8 cellular contexts compared by ENCODE assay signal in the genomic region with DNA sequence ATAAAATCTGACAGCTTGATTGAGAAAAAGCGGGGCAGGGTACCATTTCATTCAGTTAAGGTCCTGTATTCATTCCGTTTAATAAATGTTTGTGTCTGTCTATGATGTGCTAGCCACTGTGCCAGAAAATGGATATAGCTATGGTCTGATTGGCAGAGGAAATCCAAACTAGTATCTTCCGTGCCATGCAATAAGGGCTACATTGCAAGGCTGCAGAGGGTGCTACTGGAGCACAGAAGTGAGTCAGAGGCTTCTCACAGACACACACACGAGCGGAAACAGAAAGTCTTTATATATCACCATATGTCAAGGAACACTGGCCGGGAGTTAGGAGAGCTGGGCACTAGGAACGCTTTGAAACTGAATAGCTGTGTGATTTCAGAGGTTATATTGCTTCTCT. TPM values are rescaled to one million over a fixed set of nuclear protein-coding genes. Genes with fewer than 3 reads are reported as not detected.
DNase-seq lines count a peak whose midpoint lies in the region; ATAC-seq and TF ChIP-seq lines count a peak whose summit lies in the region.
"Not testable (repeated sequence)": the region's sequence is repeated elsewhere in the genome, so short reads cannot be mapped to it uniquely, and the experiment has no call there.

No MANE protein-coding gene starts in this region.

- H3K27ac Mint-ChIP-seq in WTC11: peak overlapping the region; percentile 49; the same call in 1 of the 2 replicates
- peak overlapping the region; percentile 97 for H3K27ac Mint-ChIP-seq in type B pancreatic cell

- not testable (repeated sequence) for H3K36me3 ChIP-seq in iPS-18a (ENCODE audit: control insufficient read depth, low read depth, low read length)

- peak overlapping the region; percentile 92 for H3K4me3 Mint-ChIP-seq in WTC11
- peak overlapping the region; percentile 97 for H3K4me3 Mint-ChIP-seq in type B pancreatic cell

- POLR2A ChIA-PET in WTC11 (lab: Charles Lee): not testable (repeated sequence)

- CTCF ChIA-PET in WTC11 (lab: Charles Lee): not testable (repeated sequence)

- H3K4me1 ChIP-seq in iPS-18a (ENCODE audit: control insufficient read depth, low read depth, low read length): not testable (repeated sequence)

- not testable (repeated sequence) for H3K36me3 Mint-ChIP-seq in WTC11, type B pancreatic cell

- not testable (repeated sequence) for H3K9me3 Mint-ChIP-seq in WTC11, type B pancreatic cell

- intact Hi-C loops in posterior cingulate gyrus (cut with DNase I): not testable (repeated sequence)

- H3K27me3 ChIP-seq in iPS-18a (ENCODE audit: control insufficient read depth, insufficient read depth, low read length): not testable (repeated sequence)

- ATAC-seq in HG02798 (IDR thresholded peaks at IDR 0.05; ENCODE audit: poor library complexity, unreplicated experiment): peak; percentile 49
- not testable (repeated sequence) for ATAC-seq in WTC11

- peak overlapping the region; percentile 48 for H3K9ac ChIP-seq in iPS-18a (ENCODE audit: low read length)

- not testable (repeated sequence) for H3K27me3 Mint-ChIP-seq in WTC11 (ENCODE audit: low read depth); type B pancreatic cell

- DNase-seq in MV-4-11 (lab: John Stamatoyannopoulos, UW) (peak; percentile 84), caudate nucleus (lab: John Stamatoyannopoulos, UW) (peak in 41 of 61 donors; percentile 1 to 80 (median 15)), posterior cingulate gyrus (peak in 8 of 10 donors; percentile 28 to 89 (median 53))
- not testable (repeated sequence) for DNase-seq in WTC11 (ENCODE audit: low spot score); type B pancreatic cell (ENCODE audit: extremely low spot score, unreplicated experiment)

- not testable (repeated sequence) for H3K9me3 ChIP-seq in iPS-18a (ENCODE audit: control insufficient read depth, low read depth, low read length)

- H3K27ac ChIP-seq in caudate nucleus (ENCODE audit: low read depth, low read length): peak overlapping the region; percentile 83
- H3K27ac ChIP-seq in iPS-18a (ENCODE audit: low read length): not testable (repeated sequence)

- TF ChIP-seq CTCF in GM12873 (IDR thresholded peaks at IDR 0.05; ENCODE audit: insufficient read depth, low read depth, low read length, missing control alignments): peak; percentile 4
- TF ChIP-seq CTCF in WTC11 (IDR thresholded peaks at IDR 0.05); type B pancreatic cell (conservative IDR thresholded peaks at IDR 0.05): not testable (repeated sequence)

- H3K4me3 ChIP-seq in iPS-18a (ENCODE audit: low read length): peak overlapping the region; percentile 63

- not testable (repeated sequence) for H3K4me1 Mint-ChIP-seq in WTC11; type B pancreatic cell (ENCODE audit: unreplicated experiment)

RNA-seq across cellular contexts. Expression of gene AGAP9, which starts 29.3 kb away (rescaled TPM):
- total RNA-seq in WTC11 (2021) (8.4 to 14.2 TPM (median 12.9 TPM) in 3 replicates), type B pancreatic cell (ENCODE audit: low replicate concordance) (8.4 and 14.2 TPM in 2 replicates)
